ENCODE assay signal across 8 cellular contexts in genomic region chr7:99505324-99505662, GRCh38. TPM values are rescaled to one million over a fixed set of nuclear protein-coding genes. Genes with fewer than 3 reads are reported as not detected.
DNase-seq lines count a peak whose midpoint lies in the region; ATAC-seq, FAIRE-seq and TF ChIP-seq lines count a peak whose summit lies in the region.

No MANE protein-coding gene starts in this region.

- peak overlapping the region; percentile 88 for H3K4me2 ChIP-seq in MM.1S (ENCODE audit: low read depth, low read length)

- no peak for TF ChIP-seq POLR2A in H54 (IDR thresholded peaks at IDR 0.05; ENCODE audit: low read depth, low read length)

- ATAC-seq in GM19351 (IDR thresholded peaks at IDR 0.05; ENCODE audit: unreplicated experiment) (peak; percentile 1), HG02763 (IDR thresholded peaks at IDR 0.05; ENCODE audit: unreplicated experiment) (no peak), HG02759 (IDR thresholded peaks at IDR 0.05; ENCODE audit: unreplicated experiment) (no peak)

- H3K9ac ChIP-seq in MM.1S (ENCODE audit: low read length), result peak overlapping the region; percentile 75

- no peak for TF ChIP-seq CTCF in MM.1S (IDR thresholded peaks at IDR 0.05; ENCODE audit: low read length)

- no peaks in the 10 kb centered on the region for H3K9me2 ChIP-seq in MM.1S (replicated peaks; ENCODE audit: insufficient read depth, low read length)

- no peaks in the 10 kb centered on the region for H3K27me3 ChIP-seq in MM.1S (replicated peaks; ENCODE audit: insufficient read depth, low read length)
- no peaks in the 10 kb centered on the region for H3K27me3 ChIP-seq in ectodermal cell (ENCODE audit: control insufficient read depth, insufficient read depth, low read length, poor library complexity, severe bottlenecking)
- no peaks in the 10 kb centered on the region for H3K27me3 ChIP-seq in neuron (ENCODE audit: insufficient read depth, low read length)

- no peaks in the 10 kb centered on the region for H4K20me1 ChIP-seq in MM.1S (ENCODE audit: insufficient read depth, low read length)

- H3K9me3 ChIP-seq in MM.1S (replicated peaks; ENCODE audit: insufficient read depth, low read length), result no peaks in the 10 kb centered on the region
- no peaks in the 10 kb centered on the region for H3K9me3 ChIP-seq in ectodermal cell (ENCODE audit: control insufficient read depth, low read length)
- no peaks in the 10 kb centered on the region for H3K9me3 ChIP-seq in neuron (ENCODE audit: low read length)

- no peaks in the 10 kb centered on the region for H3K36me3 ChIP-seq in MM.1S (replicated peaks; ENCODE audit: insufficient read depth, low read length)
- no peaks in the 10 kb centered on the region for H3K36me3 ChIP-seq in ectodermal cell (ENCODE audit: control insufficient read depth, insufficient read depth, low read length)
- peaks cover 7% of the 10 kb centered on the region for H3K36me3 ChIP-seq in neuron (ENCODE audit: insufficient read depth, low read length)

- H2AFZ ChIP-seq in MM.1S (ENCODE audit: low read length) (peak overlapping the region; percentile 79), neuron (ENCODE audit: low read depth, low read length) (peak overlapping the region; percentile 89)

- no peak for FAIRE-seq in H54 (lab: Jason Lieb, UNC)

- H3K4me1 ChIP-seq in MM.1S (ENCODE audit: low read length) (peaks cover 11% of the 10 kb centered on the region), ectodermal cell (ENCODE audit: control insufficient read depth, insufficient read depth, low read length) (peaks cover 3% of the 10 kb centered on the region), neuron (ENCODE audit: insufficient read depth, low read length) (peaks cover 17% of the 10 kb centered on the region)

- no peak for DNase-seq in MM.1S
- no peak for DNase-seq in midbrain (lab: John Stamatoyannopoulos, UW)
- DNase-seq in H54 (ENCODE audit: insufficient read length, low spot score), result no peak

- peaks cover 36% of the 10 kb centered on the region for H3K79me2 ChIP-seq in MM.1S (ENCODE audit: low read length)

- peak overlapping the region; percentile 61; the same call in 1 of the 2 replicates for H3K27ac ChIP-seq in MM.1S (ENCODE audit: low read length)
- H3K27ac ChIP-seq in ectodermal cell (ENCODE audit: insufficient read depth, low read depth, low read length, poor library complexity, severe bottlenecking), result no peak overlapping the region

- H3F3A ChIP-seq in MM.1S (ENCODE audit: insufficient read depth, low read length), result no peaks in the 10 kb centered on the region

- H3K4me3 ChIP-seq in MM.1S (ENCODE audit: low read length) (peak overlapping the region; percentile 83), ectodermal cell (ENCODE audit: insufficient read depth, low read depth, low read length) (peak overlapping the region; percentile 58), neuron (ENCODE audit: low read length) (peak overlapping the region; percentile 82)

- WGBS in ectodermal cell, 2 experiments, result 2 to 4% methylated on average over 11 of the region's 11 CpGs

RNA-seq across cellular contexts. Expression of gene ZKSCAN5, which starts 0.8 kb away (rescaled TPM):
- 18.8 TPM for polyA plus RNA-seq in ectodermal cell (2013, experiment 1 of 4)
- polyA plus RNA-seq in ectodermal cell (2013, experiment 2 of 4), result 21.0 TPM
- 16.4 TPM for polyA plus RNA-seq in ectodermal cell (2013, experiment 3 of 4)
- 18.2 TPM for polyA plus RNA-seq in ectodermal cell (2013, experiment 4 of 4)

RNA-seq across cellular contexts. Expression of gene ZNF394, which starts 5.2 kb away (rescaled TPM):
- 17.8 TPM for polyA plus RNA-seq in ectodermal cell (2013, experiment 1 of 4)
- polyA plus RNA-seq in ectodermal cell (2013, experiment 2 of 4), result 21.0 TPM
- polyA plus RNA-seq in ectodermal cell (2013, experiment 3 of 4), result 15.5 TPM
- 17.7 TPM for polyA plus RNA-seq in ectodermal cell (2013, experiment 4 of 4)

RNA-seq across cellular contexts. Expression of gene ZNF789, which starts 32.6 kb away (rescaled TPM):
- 25.1 TPM for polyA plus RNA-seq in ectodermal cell (2013, experiment 1 of 4)
- 36.1 TPM for polyA plus RNA-seq in ectodermal cell (2013, experiment 2 of 4)
- polyA plus RNA-seq in ectodermal cell (2013, experiment 3 of 4), result 18.1 TPM
- 19.7 TPM for polyA plus RNA-seq in ectodermal cell (2013, experiment 4 of 4)

RNA-seq across cellular contexts. Expression of gene ATP5MF, which starts 39.3 kb away (rescaled TPM):
- 541 TPM for polyA plus RNA-seq in ectodermal cell (2013, experiment 1 of 4)
- 480 TPM for polyA plus RNA-seq in ectodermal cell (2013, experiment 2 of 4)
- 516 TPM for polyA plus RNA-seq in ectodermal cell (2013, experiment 3 of 4)
- polyA plus RNA-seq in ectodermal cell (2013, experiment 4 of 4), result 545 TPM

RNA-seq across cellular contexts. Expression of gene FAM200A, which starts 46.6 kb away (rescaled TPM):
- 15.1 TPM for polyA plus RNA-seq in ectodermal cell (2013, experiment 1 of 4)
- 17.8 TPM for polyA plus RNA-seq in ectodermal cell (2013, experiment 2 of 4)
- polyA plus RNA-seq in ectodermal cell (2013, experiment 3 of 4), result 15.4 TPM
- polyA plus RNA-seq in ectodermal cell (2013, experiment 4 of 4), result 19.0 TPM
